8 cellular contexts compared by ENCODE assay signal in genomic region chr3:134029256-134029733, GRCh38. TPM values are rescaled to one million over a fixed set of nuclear protein-coding genes. Genes with fewer than 3 reads are reported as not detected.
A peak's percentile ranks its signal among the peaks of the same experiment; 100 is the strongest.
DNase-seq lines count a peak whose midpoint lies in the region; ATAC-seq and TF ChIP-seq lines count a peak whose summit lies in the region.

No MANE protein-coding gene starts in this region.

- H3K4me1 ChIP-seq in liver (ENCODE audit: control insufficient read depth in 4 of 4, insufficient read depth in 4 of 4, low read length in 3 of 4) (peaks cover 1 to 12% (median 10%) of the 10 kb centered on the region in 4 donors), tibial artery (peaks cover 0 to 20% (median 16%) of the 10 kb centered on the region in 4 donors)

- TF ChIP-seq CTCF in MCF 10A (IDR thresholded peaks at IDR 0.05; ENCODE audit: unreplicated experiment) (no peak), liver (IDR thresholded peaks at IDR 0.05; ENCODE audit: low read depth, low read length, missing input control) (no peak), tibial artery (IDR thresholded peaks at IDR 0.05) (no peak)

- no peak overlapping the region for H3K27ac Mint-ChIP-seq in activated naive CD4-positive, alpha-beta T cell treated with anti-CD3 and anti-CD28 coated beads, Interleukin-2, amount 50 U/mL, for 24 hours
- H3K27ac Mint-ChIP-seq in MCF 10A (ENCODE audit: low read depth, unreplicated experiment), result no peak overlapping the region

- no peak for ATAC-seq in HG02623 (IDR thresholded peaks at IDR 0.05; ENCODE audit: unreplicated experiment)
- ATAC-seq in HG02798 (IDR thresholded peaks at IDR 0.05; ENCODE audit: poor library complexity, unreplicated experiment), result no peak

- H3K27me3 ChIP-seq in liver (ENCODE audit: control insufficient read depth in 4 of 4, insufficient read depth in 4 of 4, low read length in 3 of 4), result peaks cover 0 to 4% (median under 1%) of the 10 kb centered on the region in 4 donors
- H3K27me3 ChIP-seq in tibial artery, result peaks cover 0 to 29% of the 10 kb centered on the region in 2 donors

- H3K9ac ChIP-seq in liver (ENCODE audit: low read depth in 1 of 2, low read length in 2 of 2), result no peak overlapping the region

- H3K36me3 ChIP-seq in liver (ENCODE audit: control insufficient read depth in 4 of 4, insufficient read depth in 3 of 4, low read depth in 1 of 4, low read length in 3 of 4) (no peaks in the 10 kb centered on the region), tibial artery (no peaks in the 10 kb centered on the region)

- CTCF ChIA-PET in MCF 10A (lab: Yijun Ruan, JAX), result no interaction called here

- H3K27ac ChIP-seq in liver (ENCODE audit: low read depth in 1 of 2, low read length in 2 of 2) (no peak overlapping the region), tibial artery (no peak overlapping the region)

- TF ChIP-seq RAD21 in liver (IDR thresholded peaks at IDR 0.05), result no peak

- DNase-seq in activated naive CD4-positive, alpha-beta T cell treated with anti-CD3 and anti-CD28 coated beads, Interleukin-2, amount 50 U/mL, for 16 hours, result no peak
- DNase-seq in MCF 10A (ENCODE audit: unreplicated experiment) (no peak), tibial artery (no peak), GDM1 (lab: John Stamatoyannopoulos, UW) (no peak)

- no peaks in the 10 kb centered on the region for H3K9me3 Mint-ChIP-seq in activated naive CD4-positive, alpha-beta T cell treated with anti-CD3 and anti-CD28 coated beads, Interleukin-2, amount 50 U/mL, for 24 hours
- no peaks in the 10 kb centered on the region for H3K9me3 Mint-ChIP-seq in MCF 10A (ENCODE audit: unreplicated experiment)

- H3K4me3 ChIP-seq in liver (ENCODE audit: low read depth in 1 of 3, low read length in 3 of 3) (peak overlapping the region in 2 of 3 donors; percentile 51 to 60), tibial artery (peak overlapping the region; percentile 49 to 61)

- H3K27me3 Mint-ChIP-seq in activated naive CD4-positive, alpha-beta T cell treated with anti-CD3 and anti-CD28 coated beads, Interleukin-2, amount 50 U/mL, for 24 hours, result peaks cover 30% of the 10 kb centered on the region
- no peaks in the 10 kb centered on the region for H3K27me3 Mint-ChIP-seq in MCF 10A (ENCODE audit: insufficient read depth, unreplicated experiment)

- WGBS in liver, result 3% methylated on average over 43 of the region's 43 CpGs

- POLR2A ChIA-PET in MCF 10A (lab: Yijun Ruan, JAX), result no interaction called here

- no peaks in the 10 kb centered on the region for H3K9me3 ChIP-seq in liver (ENCODE audit: control insufficient read depth in 4 of 4, low read length in 3 of 4)
- no peaks in the 10 kb centered on the region for H3K9me3 ChIP-seq in tibial artery

- no peaks in the 10 kb centered on the region for H3K4me1 Mint-ChIP-seq in activated naive CD4-positive, alpha-beta T cell treated with anti-CD3 and anti-CD28 coated beads, Interleukin-2, amount 50 U/mL, for 24 hours
- no peaks in the 10 kb centered on the region for H3K4me1 Mint-ChIP-seq in MCF 10A (ENCODE audit: insufficient read depth, unreplicated experiment)

- no peaks in the 10 kb centered on the region for H3K36me3 Mint-ChIP-seq in activated naive CD4-positive, alpha-beta T cell treated with anti-CD3 and anti-CD28 coated beads, Interleukin-2, amount 50 U/mL, for 24 hours
- H3K36me3 Mint-ChIP-seq in MCF 10A (ENCODE audit: insufficient read depth, unreplicated experiment), result no peaks in the 10 kb centered on the region

- peak overlapping the region; percentile 52 for H3K4me3 Mint-ChIP-seq in activated naive CD4-positive, alpha-beta T cell treated with anti-CD3 and anti-CD28 coated beads, Interleukin-2, amount 50 U/mL, for 24 hours
- H3K4me3 Mint-ChIP-seq in MCF 10A (ENCODE audit: unreplicated experiment), result peak overlapping the region; percentile 76

- no TSS peak for BruUV-seq in MCF 10A (replicated peaks; lab: Mats Ljungman, UMichigan)

- intact Hi-C loops in MCF 10A (cut with micrococcal nuclease) (no loop called here), tibial artery (cut with DNase I; ENCODE audit: low total_unique reads) (no loop called here)

TF ChIP-seq in liver, 16 proteins besides CTCF, POLR2A, EP300 and RAD21:
- no peak for TF ChIP-seq ATF3 (IDR thresholded peaks at IDR 0.05)
- TF ChIP-seq FOXA1 (IDR thresholded peaks at IDR 0.05), result no peak
- TF ChIP-seq HNF4A (conservative IDR thresholded peaks at IDR 0.05), result no peak
- no peak for TF ChIP-seq FOXA2 (IDR thresholded peaks at IDR 0.05)
- TF ChIP-seq ZBTB33 (IDR thresholded peaks at IDR 0.05), result no peak
- TF ChIP-seq GABPA (IDR thresholded peaks at IDR 0.05 in 1 of 2, conservative IDR thresholded peaks at IDR 0.05 in 1 of 2), result no peak

RNA-seq across cellular contexts. Expression of gene SLCO2A1, which starts 0.4 kb away (rescaled TPM):
- total RNA-seq in MCF 10A (2022) (0.59 and 1.0 TPM in 2 replicates), liver (1 to 10 TPM in 1 of 2 donors, under 1 TPM in 1; 0.56 to 2.6 TPM)
- polyA plus RNA-seq in liver, result 1 to 10 TPM; 1.8 to 3.1 TPM
